20 cellular contexts compared by ENCODE assay signal in the genomic region with DNA sequence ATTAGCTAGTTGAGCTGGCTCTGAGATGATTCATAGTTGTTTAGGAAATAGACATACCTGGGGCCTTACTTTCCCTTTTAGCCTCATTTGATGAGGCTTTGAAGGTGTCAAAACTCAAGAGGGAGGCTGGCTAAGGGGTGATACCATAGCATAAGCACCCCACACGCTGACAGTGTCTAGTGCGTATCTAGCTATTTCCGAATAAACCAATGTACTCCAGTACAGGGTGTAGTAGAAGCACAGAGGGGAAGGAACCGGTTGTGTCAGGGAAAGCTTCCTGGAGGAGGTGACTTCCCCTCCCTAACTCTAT.
DNase-seq lines count a peak whose midpoint lies in the region; TF ChIP-seq lines count a peak whose summit lies in the region.
"Had no signal": no experiment of that assay in that cellular context is flagged by ENCODE, and none has a peak within 500 bp of the region (broad histone marks: within the 10 kb centered on the region; RNA-seq: fewer than 3 reads in every experiment).

No MANE protein-coding gene starts in this region.

- intact Hi-C loops in MCF 10A (cut with micrococcal nuclease) (loop anchor here (1.0 to 5.0 kb wide), 3 partner anchors 14 to 99 kb away; no protein-coding TSS in a partner anchor), CD14-positive monocyte (cut with micrococcal nuclease) (loop anchor here in 1 of 2 donors (10.0 kb wide), 1 partner anchor 98 kb away; a partner anchor contains a TSS)

- H3K27me3 Mint-ChIP-seq in HFFc6 (ENCODE audit: insufficient read depth) (peaks cover 6% of the 10 kb centered on the region), MCF 10A (ENCODE audit: insufficient read depth, unreplicated experiment) (no peaks in the 10 kb centered on the region), progenitor cell of endocrine pancreas (no peaks in the 10 kb centered on the region), CD14-positive monocyte (ENCODE audit: low read depth in 3 of 3) (no peaks in the 10 kb centered on the region)
- H3K27me3 Mint-ChIP-seq: activated naive CD8-positive, alpha-beta T cell treated with anti-CD3 and anti-CD28 coated beads for 36 hours; stimulated activated naive CD8-positive, alpha-beta T cell treated with anti-CD3 and anti-CD28 coated beads, Interleukin-15, Interleukin-2, amounts not matched to agents 100 ng/mL and 50 ng/mL, for 24 hours had no signal

- no TSS peak for BruUV-seq in MCF 10A (replicated peaks; lab: Mats Ljungman, UMichigan)

- DNase-seq in HFFc6 = no peak
- DNase-seq in MCF 10A (ENCODE audit: unreplicated experiment) = peak; percentile 68
- DNase-seq in progenitor cell of endocrine pancreas (ENCODE audit: low spot score, unreplicated experiment) = no peak
- no peak for DNase-seq in NCI-H1930 (lab: John Stamatoyannopoulos, UW)
- no peak for DNase-seq in DMS153 treated with DMSO at 0.1 percent for 48 hours (lab: John Stamatoyannopoulos, UW; ENCODE audit: unreplicated experiment)
- no peak for DNase-seq in CD14-positive monocyte (ENCODE audit: low spot score)
- no peak for DNase-seq in OCI-M1 (lab: John Stamatoyannopoulos, UW)
- DNase-seq: activated naive CD8-positive, alpha-beta T cell treated with anti-CD3 and anti-CD28 coated beads for 36 hours; activated T-cell treated with anti-CD3 and anti-CD28 coated beads, Interleukin-2, amount 50 U/mL, for 48 hours; CD8-positive, alpha-beta T cell; islet precursor cell; NCI-H187 treated with DMSO at 0.1 percent for 48 hours; NCI-H524; SIG-M5; T-helper 2 cell; uterus had no signal

- no peaks in the 10 kb centered on the region for H3K9me3 Mint-ChIP-seq in HFFc6
- H3K9me3 Mint-ChIP-seq in MCF 10A (ENCODE audit: unreplicated experiment) = no peaks in the 10 kb centered on the region
- H3K9me3 Mint-ChIP-seq in progenitor cell of endocrine pancreas (ENCODE audit: low read depth) = no peaks in the 10 kb centered on the region
- H3K9me3 Mint-ChIP-seq in CD14-positive monocyte = peaks cover 0 to 1% (median 0%) of the 10 kb centered on the region in 7 donors
- H3K9me3 Mint-ChIP-seq: activated naive CD8-positive, alpha-beta T cell treated with anti-CD3 and anti-CD28 coated beads for 36 hours; CD8-positive, alpha-beta T cell; IgD-negative memory B cell; stimulated activated naive CD8-positive, alpha-beta T cell treated with anti-CD3 and anti-CD28 coated beads, Interleukin-15, Interleukin-2, amounts not matched to agents 100 ng/mL and 50 ng/mL, for 24 hours; WTC11 had no signal

- CTCF ChIA-PET in MCF 10A (lab: Yijun Ruan, JAX) = interaction anchor here (0.5 to 1.7 kb wide), 5 partner anchors 30 to 299 kb away, joined by 3 to 5 read pairs (median 4); no protein-coding TSS in a partner anchor

- H3K4me1 Mint-ChIP-seq in HFFc6 (ENCODE audit: low read depth) (peaks cover 93% of the 10 kb centered on the region), MCF 10A (ENCODE audit: insufficient read depth, unreplicated experiment) (peaks cover 51% of the 10 kb centered on the region), progenitor cell of endocrine pancreas (ENCODE audit: low read depth) (peaks cover 75% of the 10 kb centered on the region), CD14-positive monocyte (peaks cover 36% of the 10 kb centered on the region)
- H3K4me1 Mint-ChIP-seq: IgD-negative memory B cell had no signal

- peak overlapping the region; percentile 60 for H3K27ac ChIP-seq in layer of hippocampus (ENCODE audit: low read depth, low read length)
- H3K27ac ChIP-seq: uterus had no signal

- H3K4me3 Mint-ChIP-seq in HFFc6 (no peak overlapping the region), MCF 10A (ENCODE audit: unreplicated experiment) (no peak overlapping the region), progenitor cell of endocrine pancreas (ENCODE audit: low read depth) (no peak overlapping the region), CD14-positive monocyte (no peak overlapping the region)
- H3K4me3 Mint-ChIP-seq: activated naive CD8-positive, alpha-beta T cell treated with anti-CD3 and anti-CD28 coated beads for 36 hours; CD8-positive, alpha-beta T cell; IgD-negative memory B cell; stimulated activated naive CD8-positive, alpha-beta T cell treated with anti-CD3 and anti-CD28 coated beads, Interleukin-15, Interleukin-2, amounts not matched to agents 100 ng/mL and 50 ng/mL, for 24 hours; WTC11 had no signal

- TF ChIP-seq CTCF in HFFc6 (IDR thresholded peaks at IDR 0.05) (no peak), MCF 10A (IDR thresholded peaks at IDR 0.05; ENCODE audit: unreplicated experiment) (no peak), progenitor cell of endocrine pancreas (IDR thresholded peaks at IDR 0.05; ENCODE audit: unreplicated experiment) (no peak), CD14-positive monocyte (IDR thresholded peaks at IDR 0.05) (no peak)

- no peaks in the 10 kb centered on the region for H3K27me3 ChIP-seq in layer of hippocampus (ENCODE audit: control insufficient read depth, insufficient read depth, low read length)
- H3K27me3 ChIP-seq: uterus had no signal

- peaks cover 18% of the 10 kb centered on the region for H3K36me3 Mint-ChIP-seq in HFFc6 (ENCODE audit: low read depth)
- peaks cover under 1% of the 10 kb centered on the region for H3K36me3 Mint-ChIP-seq in MCF 10A (ENCODE audit: insufficient read depth, unreplicated experiment)
- no peaks in the 10 kb centered on the region for H3K36me3 Mint-ChIP-seq in progenitor cell of endocrine pancreas (ENCODE audit: insufficient read depth)
- peaks cover 4 to 6% of the 10 kb centered on the region in 2 donors for H3K36me3 Mint-ChIP-seq in CD14-positive monocyte
- H3K36me3 Mint-ChIP-seq: activated naive CD8-positive, alpha-beta T cell treated with anti-CD3 and anti-CD28 coated beads for 36 hours; CD8-positive, alpha-beta T cell; IgD-negative memory B cell; WTC11 had no signal

- H3K27ac Mint-ChIP-seq in HFFc6 = 0 out of 2 replicates have a peak overlapping the region, but pooled peaks have one; percentile 80
- H3K27ac Mint-ChIP-seq in MCF 10A (ENCODE audit: low read depth, unreplicated experiment) = peak overlapping the region; percentile 17
- peak overlapping the region; percentile 97 for H3K27ac Mint-ChIP-seq in progenitor cell of endocrine pancreas
- H3K27ac Mint-ChIP-seq in CD14-positive monocyte = no peak overlapping the region
- H3K27ac Mint-ChIP-seq: activated naive CD8-positive, alpha-beta T cell treated with anti-CD3 and anti-CD28 coated beads for 36 hours; CD8-positive, alpha-beta T cell; IgD-negative memory B cell; stimulated activated naive CD8-positive, alpha-beta T cell treated with anti-CD3 and anti-CD28 coated beads, Interleukin-15, Interleukin-2, amounts not matched to agents 100 ng/mL and 50 ng/mL, for 24 hours; WTC11 had no signal

- POLR2A ChIA-PET in MCF 10A (lab: Yijun Ruan, JAX) = interaction anchor here (0.6 to 2.1 kb wide), 8 partner anchors 17 to 230 kb away, joined by 3 to 6 read pairs (median 3); a partner anchor contains a TSS

Comparison
In these comparisons a context has a peak if more than half of its experiments do, and no peak if none do; other contexts are left out.
1. H3K27ac Mint-ChIP-seq: peak in HFFc6 (single experiment), MCF 10A (single experiment) and progenitor cell of endocrine pancreas (single experiment); none in CD14-positive monocyte (0 of 7).